2 cellular contexts compared by ENCODE assay signal in the genomic region with DNA sequence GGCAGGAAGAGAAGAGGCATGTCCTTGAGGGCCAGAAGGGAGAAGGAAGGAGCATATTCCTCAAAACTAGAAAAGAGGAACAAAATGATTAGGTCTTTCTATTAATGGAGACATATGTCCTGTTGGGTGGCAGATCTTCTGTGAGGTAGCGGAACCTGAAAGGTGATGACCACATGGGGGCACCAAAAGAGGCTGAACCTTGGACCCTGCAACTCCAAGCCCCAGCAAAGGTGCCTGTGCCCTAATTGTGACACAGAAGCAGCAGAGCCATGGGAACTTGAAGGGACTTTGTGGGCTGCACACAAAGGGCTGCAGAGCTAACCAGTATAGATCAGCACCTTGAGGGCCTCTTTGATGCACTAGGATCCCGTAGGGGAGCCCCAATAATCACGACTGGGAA.
TF ChIP-seq lines count a peak whose summit lies in the region.

No MANE protein-coding gene starts in this region.

TF ChIP-seq in GM23338, 12 proteins besides CTCF, POLR2A, EP300 and RAD21 (continued from another document):
- TF ChIP-seq, protein P1, sequence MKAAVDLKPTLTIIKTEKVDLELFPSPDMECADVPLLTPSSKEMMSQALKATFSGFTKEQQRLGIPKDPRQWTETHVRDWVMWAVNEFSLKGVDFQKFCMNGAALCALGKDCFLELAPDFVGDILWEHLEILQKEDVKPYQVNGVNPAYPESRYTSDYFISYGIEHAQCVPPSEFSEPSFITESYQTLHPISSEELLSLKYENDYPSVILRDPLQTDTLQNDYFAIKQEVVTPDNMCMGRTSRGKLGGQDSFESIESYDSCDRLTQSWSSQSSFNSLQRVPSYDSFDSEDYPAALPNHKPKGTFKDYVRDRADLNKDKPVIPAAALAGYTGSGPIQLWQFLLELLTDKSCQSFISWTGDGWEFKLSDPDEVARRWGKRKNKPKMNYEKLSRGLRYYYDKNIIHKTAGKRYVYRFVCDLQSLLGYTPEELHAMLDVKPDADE (IDR thresholded peaks at IDR 0.05): no peak
- TF ChIP-seq, protein P2, sequence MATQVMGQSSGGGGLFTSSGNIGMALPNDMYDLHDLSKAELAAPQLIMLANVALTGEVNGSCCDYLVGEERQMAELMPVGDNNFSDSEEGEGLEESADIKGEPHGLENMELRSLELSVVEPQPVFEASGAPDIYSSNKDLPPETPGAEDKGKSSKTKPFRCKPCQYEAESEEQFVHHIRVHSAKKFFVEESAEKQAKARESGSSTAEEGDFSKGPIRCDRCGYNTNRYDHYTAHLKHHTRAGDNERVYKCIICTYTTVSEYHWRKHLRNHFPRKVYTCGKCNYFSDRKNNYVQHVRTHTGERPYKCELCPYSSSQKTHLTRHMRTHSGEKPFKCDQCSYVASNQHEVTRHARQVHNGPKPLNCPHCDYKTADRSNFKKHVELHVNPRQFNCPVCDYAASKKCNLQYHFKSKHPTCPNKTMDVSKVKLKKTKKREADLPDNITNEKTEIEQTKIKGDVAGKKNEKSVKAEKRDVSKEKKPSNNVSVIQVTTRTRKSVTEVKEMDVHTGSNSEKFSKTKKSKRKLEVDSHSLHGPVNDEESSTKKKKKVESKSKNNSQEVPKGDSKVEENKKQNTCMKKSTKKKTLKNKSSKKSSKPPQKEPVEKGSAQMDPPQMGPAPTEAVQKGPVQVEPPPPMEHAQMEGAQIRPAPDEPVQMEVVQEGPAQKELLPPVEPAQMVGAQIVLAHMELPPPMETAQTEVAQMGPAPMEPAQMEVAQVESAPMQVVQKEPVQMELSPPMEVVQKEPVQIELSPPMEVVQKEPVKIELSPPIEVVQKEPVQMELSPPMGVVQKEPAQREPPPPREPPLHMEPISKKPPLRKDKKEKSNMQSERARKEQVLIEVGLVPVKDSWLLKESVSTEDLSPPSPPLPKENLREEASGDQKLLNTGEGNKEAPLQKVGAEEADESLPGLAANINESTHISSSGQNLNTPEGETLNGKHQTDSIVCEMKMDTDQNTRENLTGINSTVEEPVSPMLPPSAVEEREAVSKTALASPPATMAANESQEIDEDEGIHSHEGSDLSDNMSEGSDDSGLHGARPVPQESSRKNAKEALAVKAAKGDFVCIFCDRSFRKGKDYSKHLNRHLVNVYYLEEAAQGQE (IDR thresholded peaks at IDR 0.05; ENCODE audit: unreplicated experiment): no peak
- TF ChIP-seq ZNF331 (CRISPR knock-in tag; IDR thresholded peaks at IDR 0.05; ENCODE audit: low read depth): no peak
- TF ChIP-seq, protein P3, sequence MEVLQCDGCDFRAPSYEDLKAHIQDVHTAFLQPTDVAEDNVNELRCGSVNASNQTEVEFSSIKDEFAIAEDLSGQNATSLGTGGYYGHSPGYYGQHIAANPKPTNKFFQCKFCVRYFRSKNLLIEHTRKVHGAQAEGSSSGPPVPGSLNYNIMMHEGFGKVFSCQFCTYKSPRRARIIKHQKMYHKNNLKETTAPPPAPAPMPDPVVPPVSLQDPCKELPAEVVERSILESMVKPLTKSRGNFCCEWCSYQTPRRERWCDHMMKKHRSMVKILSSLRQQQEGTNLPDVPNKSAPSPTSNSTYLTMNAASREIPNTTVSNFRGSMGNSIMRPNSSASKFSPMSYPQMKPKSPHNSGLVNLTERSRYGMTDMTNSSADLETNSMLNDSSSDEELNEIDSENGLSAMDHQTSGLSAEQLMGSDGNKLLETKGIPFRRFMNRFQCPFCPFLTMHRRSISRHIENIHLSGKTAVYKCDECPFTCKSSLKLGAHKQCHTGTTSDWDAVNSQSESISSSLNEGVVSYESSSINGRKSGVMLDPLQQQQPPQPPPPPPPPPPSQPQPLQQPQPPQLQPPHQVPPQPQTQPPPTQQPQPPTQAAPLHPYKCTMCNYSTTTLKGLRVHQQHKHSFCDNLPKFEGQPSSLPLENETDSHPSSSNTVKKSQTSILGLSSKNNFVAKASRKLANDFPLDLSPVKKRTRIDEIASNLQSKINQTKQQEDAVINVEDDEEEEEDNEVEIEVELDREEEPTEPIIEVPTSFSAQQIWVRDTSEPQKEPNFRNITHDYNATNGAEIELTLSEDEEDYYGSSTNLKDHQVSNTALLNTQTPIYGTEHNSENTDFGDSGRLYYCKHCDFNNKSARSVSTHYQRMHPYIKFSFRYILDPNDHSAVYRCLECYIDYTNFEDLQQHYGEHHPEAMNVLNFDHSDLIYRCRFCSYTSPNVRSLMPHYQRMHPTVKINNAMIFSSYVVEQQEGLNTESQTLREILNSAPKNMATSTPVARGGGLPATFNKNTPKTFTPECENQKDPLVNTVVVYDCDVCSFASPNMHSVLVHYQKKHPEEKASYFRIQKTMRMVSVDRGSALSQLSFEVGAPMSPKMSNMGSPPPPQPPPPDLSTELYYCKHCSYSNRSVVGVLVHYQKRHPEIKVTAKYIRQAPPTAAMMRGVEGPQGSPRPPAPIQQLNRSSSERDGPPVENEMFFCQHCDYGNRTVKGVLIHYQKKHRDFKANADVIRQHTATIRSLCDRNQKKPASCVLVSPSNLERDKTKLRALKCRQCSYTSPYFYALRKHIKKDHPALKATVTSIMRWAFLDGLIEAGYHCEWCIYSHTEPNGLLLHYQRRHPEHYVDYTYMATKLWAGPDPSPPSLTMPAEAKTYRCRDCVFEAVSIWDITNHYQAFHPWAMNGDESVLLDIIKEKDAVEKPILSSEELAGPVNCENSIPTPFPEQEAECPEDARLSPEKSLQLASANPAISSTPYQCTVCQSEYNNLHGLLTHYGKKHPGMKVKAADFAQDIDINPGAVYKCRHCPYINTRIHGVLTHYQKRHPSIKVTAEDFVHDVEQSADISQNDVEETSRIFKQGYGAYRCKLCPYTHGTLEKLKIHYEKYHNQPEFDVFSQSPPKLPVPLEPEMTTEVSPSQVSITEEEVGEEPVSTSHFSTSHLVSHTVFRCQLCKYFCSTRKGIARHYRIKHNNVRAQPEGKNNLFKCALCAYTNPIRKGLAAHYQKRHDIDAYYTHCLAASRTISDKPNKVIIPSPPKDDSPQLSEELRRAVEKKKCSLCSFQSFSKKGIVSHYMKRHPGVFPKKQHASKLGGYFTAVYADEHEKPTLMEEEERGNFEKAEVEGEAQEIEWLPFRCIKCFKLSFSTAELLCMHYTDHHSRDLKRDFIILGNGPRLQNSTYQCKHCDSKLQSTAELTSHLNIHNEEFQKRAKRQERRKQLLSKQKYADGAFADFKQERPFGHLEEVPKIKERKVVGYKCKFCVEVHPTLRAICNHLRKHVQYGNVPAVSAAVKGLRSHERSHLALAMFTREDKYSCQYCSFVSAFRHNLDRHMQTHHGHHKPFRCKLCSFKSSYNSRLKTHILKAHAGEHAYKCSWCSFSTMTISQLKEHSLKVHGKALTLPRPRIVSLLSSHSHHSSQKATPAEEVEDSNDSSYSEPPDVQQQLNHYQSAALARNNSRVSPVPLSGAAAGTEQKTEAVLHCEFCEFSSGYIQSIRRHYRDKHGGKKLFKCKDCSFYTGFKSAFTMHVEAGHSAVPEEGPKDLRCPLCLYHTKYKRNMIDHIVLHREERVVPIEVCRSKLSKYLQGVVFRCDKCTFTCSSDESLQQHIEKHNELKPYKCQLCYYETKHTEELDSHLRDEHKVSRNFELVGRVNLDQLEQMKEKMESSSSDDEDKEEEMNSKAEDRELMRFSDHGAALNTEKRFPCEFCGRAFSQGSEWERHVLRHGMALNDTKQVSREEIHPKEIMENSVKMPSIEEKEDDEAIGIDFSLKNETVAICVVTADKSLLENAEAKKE (CRISPR knock-in tag; IDR thresholded peaks at IDR 0.05): no peak
- no peak for TF ChIP-seq JUNB (IDR thresholded peaks at IDR 0.05; ENCODE audit: unreplicated experiment)

TF ChIP-seq in HepG2, 621 proteins besides CTCF, POLR2A, EP300 and RAD21 (continued from another document and continues in another):
- TF ChIP-seq, protein P4, sequence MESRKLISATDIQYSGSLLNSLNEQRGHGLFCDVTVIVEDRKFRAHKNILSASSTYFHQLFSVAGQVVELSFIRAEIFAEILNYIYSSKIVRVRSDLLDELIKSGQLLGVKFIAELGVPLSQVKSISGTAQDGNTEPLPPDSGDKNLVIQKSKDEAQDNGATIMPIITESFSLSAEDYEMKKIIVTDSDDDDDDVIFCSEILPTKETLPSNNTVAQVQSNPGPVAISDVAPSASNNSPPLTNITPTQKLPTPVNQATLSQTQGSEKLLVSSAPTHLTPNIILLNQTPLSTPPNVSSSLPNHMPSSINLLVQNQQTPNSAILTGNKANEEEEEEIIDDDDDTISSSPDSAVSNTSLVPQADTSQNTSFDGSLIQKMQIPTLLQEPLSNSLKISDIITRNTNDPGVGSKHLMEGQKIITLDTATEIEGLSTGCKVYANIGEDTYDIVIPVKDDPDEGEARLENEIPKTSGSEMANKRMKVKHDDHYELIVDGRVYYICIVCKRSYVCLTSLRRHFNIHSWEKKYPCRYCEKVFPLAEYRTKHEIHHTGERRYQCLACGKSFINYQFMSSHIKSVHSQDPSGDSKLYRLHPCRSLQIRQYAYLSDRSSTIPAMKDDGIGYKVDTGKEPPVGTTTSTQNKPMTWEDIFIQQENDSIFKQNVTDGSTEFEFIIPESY (CRISPR knock-in tag; IDR thresholded peaks at IDR 0.05): peak; percentile 75
- TF ChIP-seq XRCC5 (optimal IDR thresholded peaks at IDR 0.05; ENCODE audit: low read length) (peak; percentile 43), POGZ (CRISPR knock-in tag; IDR thresholded peaks at IDR 0.05) (peak; percentile 65), HMG20A (CRISPR knock-in tag; IDR thresholded peaks at IDR 0.05; ENCODE audit: borderline replicate concordance) (0 out of 2 replicates have a peak, but pooled peaks have one; percentile 22), GABPB1 (CRISPR knock-in tag; IDR thresholded peaks at IDR 0.05) (no peak), REL (CRISPR knock-in tag; conservative IDR thresholded peaks at IDR 0.05) (no peak), ZNF652 (CRISPR knock-in tag; IDR thresholded peaks at IDR 0.05; ENCODE audit: borderline replicate concordance, low read depth) (no peak), PHF21A (CRISPR knock-in tag; IDR thresholded peaks at IDR 0.05) (no peak), NCOR1 (IDR thresholded peaks at IDR 0.05; ENCODE audit: borderline replicate concordance, low read length) (peak; percentile 61; the same call in 1 of the 2 replicates), THAP11 (CRISPR knock-in tag; IDR thresholded peaks at IDR 0.05) (no peak), MLLT10 (CRISPR knock-in tag; IDR thresholded peaks at IDR 0.05) (no peak), ZNF703 (CRISPR knock-in tag; IDR thresholded peaks at IDR 0.05; ENCODE audit: borderline replicate concordance) (no peak), RXRB (CRISPR knock-in tag; IDR thresholded peaks at IDR 0.05; ENCODE audit: borderline replicate concordance) (no peak), PRPF4 (IDR thresholded peaks at IDR 0.05; ENCODE audit: low read depth, low read length, poor library complexity, severe bottlenecking) (no peak)
- TF ChIP-seq, protein P5, sequence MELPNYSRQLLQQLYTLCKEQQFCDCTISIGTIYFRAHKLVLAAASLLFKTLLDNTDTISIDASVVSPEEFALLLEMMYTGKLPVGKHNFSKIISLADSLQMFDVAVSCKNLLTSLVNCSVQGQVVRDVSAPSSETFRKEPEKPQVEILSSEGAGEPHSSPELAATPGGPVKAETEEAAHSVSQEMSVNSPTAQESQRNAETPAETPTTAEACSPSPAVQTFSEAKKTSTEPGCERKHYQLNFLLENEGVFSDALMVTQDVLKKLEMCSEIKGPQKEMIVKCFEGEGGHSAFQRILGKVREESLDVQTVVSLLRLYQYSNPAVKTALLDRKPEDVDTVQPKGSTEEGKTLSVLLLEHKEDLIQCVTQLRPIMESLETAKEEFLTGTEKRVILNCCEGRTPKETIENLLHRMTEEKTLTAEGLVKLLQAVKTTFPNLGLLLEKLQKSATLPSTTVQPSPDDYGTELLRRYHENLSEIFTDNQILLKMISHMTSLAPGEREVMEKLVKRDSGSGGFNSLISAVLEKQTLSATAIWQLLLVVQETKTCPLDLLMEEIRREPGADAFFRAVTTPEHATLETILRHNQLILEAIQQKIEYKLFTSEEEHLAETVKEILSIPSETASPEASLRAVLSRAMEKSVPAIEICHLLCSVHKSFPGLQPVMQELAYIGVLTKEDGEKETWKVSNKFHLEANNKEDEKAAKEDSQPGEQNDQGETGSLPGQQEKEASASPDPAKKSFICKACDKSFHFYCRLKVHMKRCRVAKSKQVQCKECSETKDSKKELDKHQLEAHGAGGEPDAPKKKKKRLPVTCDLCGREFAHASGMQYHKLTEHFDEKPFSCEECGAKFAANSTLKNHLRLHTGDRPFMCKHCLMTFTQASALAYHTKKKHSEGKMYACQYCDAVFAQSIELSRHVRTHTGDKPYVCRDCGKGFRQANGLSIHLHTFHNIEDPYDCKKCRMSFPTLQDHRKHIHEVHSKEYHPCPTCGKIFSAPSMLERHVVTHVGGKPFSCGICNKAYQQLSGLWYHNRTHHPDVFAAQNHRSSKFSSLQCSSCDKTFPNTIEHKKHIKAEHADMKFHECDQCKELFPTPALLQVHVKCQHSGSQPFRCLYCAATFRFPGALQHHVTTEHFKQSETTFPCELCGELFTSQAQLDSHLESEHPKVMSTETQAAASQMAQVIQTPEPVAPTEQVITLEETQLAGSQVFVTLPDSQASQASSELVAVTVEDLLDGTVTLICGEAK (IDR thresholded peaks at IDR 0.05): no peak
- TF ChIP-seq, protein P5 (CRISPR knock-in tag; IDR thresholded peaks at IDR 0.05): no peak
- TF ChIP-seq, protein P6, sequence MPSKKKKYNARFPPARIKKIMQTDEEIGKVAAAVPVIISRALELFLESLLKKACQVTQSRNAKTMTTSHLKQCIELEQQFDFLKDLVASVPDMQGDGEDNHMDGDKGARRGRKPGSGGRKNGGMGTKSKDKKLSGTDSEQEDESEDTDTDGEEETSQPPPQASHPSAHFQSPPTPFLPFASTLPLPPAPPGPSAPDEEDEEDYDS (CRISPR knock-in tag; IDR thresholded peaks at IDR 0.05): no peak
